Comparison of ENCODE assay signal across 9 cellular contexts in genomic region chr10:99328579-99329237, GRCh38. TPM values are rescaled to one million over a fixed set of nuclear protein-coding genes. Genes with fewer than 3 reads are reported as not detected.
DNase-seq lines count a peak whose midpoint lies in the region; ATAC-seq and TF ChIP-seq lines count a peak whose summit lies in the region.
"Had no signal": no experiment of that assay in that cellular context is flagged by ENCODE, and none has a peak within 500 bp of the region (broad histone marks: within the 10 kb centered on the region; RNA-seq: fewer than 3 reads in every experiment).

No MANE protein-coding gene starts in this region.

- peaks cover 25 to 61% of the 10 kb centered on the region in 2 donors for H3K27me3 Mint-ChIP-seq in CD8-positive, alpha-beta memory T cell

- no peak overlapping the region for H3K9ac ChIP-seq in parathyroid adenoma

- POLR2A ChIA-PET in CD8-positive, alpha-beta memory T cell (lab: Charles Lee), result no interaction called here
- POLR2A ChIA-PET in GM10248 (lab: Yijun Ruan, JAX), result no interaction called here

- H3K79me2 ChIP-seq in parathyroid adenoma, result no peaks in the 10 kb centered on the region

- no peaks in the 10 kb centered on the region for H3K36me3 ChIP-seq in CD8-positive, alpha-beta memory T cell (ENCODE audit: insufficient read depth, low read length)
- H3K36me3 ChIP-seq in esophagus (ENCODE audit: control insufficient read depth in 2 of 2, insufficient read depth in 2 of 2, low read length in 1 of 2) (no peaks in the 10 kb centered on the region), parathyroid adenoma (ENCODE audit: control insufficient read depth, insufficient read depth, low read length) (no peaks in the 10 kb centered on the region)

- no peaks in the 10 kb centered on the region for H3K9me3 ChIP-seq in CD8-positive, alpha-beta memory T cell (ENCODE audit: low read length)
- H3K9me3 ChIP-seq in esophagus (ENCODE audit: control insufficient read depth in 2 of 2, insufficient read depth in 1 of 2, low read depth in 1 of 2, low read length in 1 of 2), result no peaks in the 10 kb centered on the region
- H3K9me3 ChIP-seq in parathyroid adenoma (ENCODE audit: control insufficient read depth, low read length), result no peaks in the 10 kb centered on the region

- peak overlapping the region; percentile 91 for H2AFZ ChIP-seq in parathyroid adenoma

- H3K4me2 ChIP-seq in parathyroid adenoma (ENCODE audit: low read length), result peak overlapping the region; percentile 91

- DNase-seq in CD8-positive, alpha-beta memory T cell, result no peak
- DNase-seq in Jurkat, Clone E6-1 (ENCODE audit: low read depth, low spot score), result no peak
- DNase-seq in KBM-7 (no peak), GM10248 (ENCODE audit: extremely low spot score) (no peak)
- DNase-seq in central memory CD4-positive, alpha-beta T cell, result no peak

- CTCF ChIA-PET in CD8-positive, alpha-beta memory T cell (lab: Charles Lee), result interaction anchor here (1.0 kb wide), 1 partner anchor 9 kb away, joined by 3 read pairs; no protein-coding TSS in a partner anchor
- CTCF ChIA-PET in GM10248 (lab: Yijun Ruan, JAX), result interaction anchor here (1.5 kb wide), 1 partner anchor 9 kb away, joined by 5 read pairs; no protein-coding TSS in a partner anchor

- H3K4me3 Mint-ChIP-seq in CD8-positive, alpha-beta memory T cell, result peak overlapping the region in 5 of 7 donors; percentile 35 to 66 (median 42)

- ATAC-seq in HG03469 (IDR thresholded peaks at IDR 0.05; ENCODE audit: unreplicated experiment), result no peak
- ATAC-seq: HCT116 had no signal

- no peak overlapping the region for H3K4me3 ChIP-seq in CD8-positive, alpha-beta memory T cell (ENCODE audit: low read length)
- H3K4me3 ChIP-seq in Jurkat, Clone E6-1 (ENCODE audit: low read length), result peak overlapping the region; percentile 23
- H3K4me3 ChIP-seq in esophagus (ENCODE audit: low read depth in 1 of 2, low read length in 2 of 2), result peak overlapping the region; percentile 52 to 53
- peak overlapping the region; percentile 45 for H3K4me3 ChIP-seq in parathyroid adenoma (ENCODE audit: low read depth, low read length)

- in situ Hi-C loops in KBM-7 (cut with MboI; ENCODE audit: low pct_unique_long_range_greater_than_20kb, low sequenced_read_pairs), result no loop called here

- H3K27me3 ChIP-seq in CD8-positive, alpha-beta memory T cell (ENCODE audit: insufficient read depth, low read length, poor library complexity, severe bottlenecking), result no peaks in the 10 kb centered on the region
- H3K27me3 ChIP-seq in esophagus (ENCODE audit: control insufficient read depth in 1 of 2, insufficient read depth in 2 of 2, low read length in 2 of 2) (no peaks in the 10 kb centered on the region), parathyroid adenoma (ENCODE audit: control insufficient read depth, insufficient read depth, low read length) (no peaks in the 10 kb centered on the region)

- H3K27ac ChIP-seq in CD8-positive, alpha-beta memory T cell (ENCODE audit: low read depth, low read length), result no peak overlapping the region
- H3K27ac ChIP-seq in esophagus (ENCODE audit: low read depth in 2 of 2, low read length in 1 of 2), result no peak overlapping the region
- H3K27ac ChIP-seq in parathyroid adenoma, result no peak overlapping the region

- TF ChIP-seq CTCF in parathyroid adenoma (IDR thresholded peaks at IDR 0.05), result no peak
- TF ChIP-seq CTCF in GM10248 (IDR thresholded peaks at IDR 0.05; ENCODE audit: control extremely low read depth, extremely low read depth, low read depth, missing control alignments), result no peak

- peaks cover 9 to 15% (median 10%) of the 10 kb centered on the region in 3 donors for H3K4me1 Mint-ChIP-seq in CD8-positive, alpha-beta memory T cell

- 40 to 45% methylated on average over 16 of the region's 16 CpGs for WGBS in esophagus, 2 donors

- H3K27ac Mint-ChIP-seq in CD8-positive, alpha-beta memory T cell, result no peak overlapping the region

- no peaks in the 10 kb centered on the region for H3K4me1 ChIP-seq in CD8-positive, alpha-beta memory T cell (ENCODE audit: insufficient read depth, low read length)
- H3K4me1 ChIP-seq in esophagus (ENCODE audit: control insufficient read depth in 2 of 2, insufficient read depth in 2 of 2, low read length in 1 of 2) (peaks cover 6 to 17% of the 10 kb centered on the region in 2 donors), parathyroid adenoma (peaks cover 3% of the 10 kb centered on the region)

- no peaks in the 10 kb centered on the region for H3K36me3 Mint-ChIP-seq in CD8-positive, alpha-beta memory T cell

- peaks cover 0 to 3% (median 0%) of the 10 kb centered on the region in 5 donors for H3K9me3 Mint-ChIP-seq in CD8-positive, alpha-beta memory T cell

RNA-seq across cellular contexts. Expression of gene CNNM1, which starts 0.4 kb away (rescaled TPM):
- total RNA-seq in CD8-positive, alpha-beta memory T cell, result under 1 TPM; 0.11 to 0.16 TPM
- polyA plus RNA-seq in CD8-positive, alpha-beta memory T cell, result not detected
- 1.9 TPM for polyA plus RNA-seq in Jurkat, Clone E6-1 (2012; ENCODE audit: insufficient read depth, insufficient read length)
- under 1 TPM; 0.61 to 0.81 TPM for polyA plus RNA-seq in esophagus
